Comparison of ENCODE assay signal across 8 cellular contexts in genomic region chr15:28975766-28976179, GRCh38.
DNase-seq lines count a peak whose midpoint lies in the region; ATAC-seq, FAIRE-seq and TF ChIP-seq lines count a peak whose summit lies in the region.

No MANE protein-coding gene starts in this region.

- H3K27me3 ChIP-seq in Peyer's patch, result no peaks in the 10 kb centered on the region

- peak; percentile 61 to 70 for ATAC-seq in activated T-cell treated with anti-CD3 and anti-CD28 coated beads, Interleukin-2, amount 50 U/mL, for 72 hours (replicated peaks in 1 of 2)
- ATAC-seq in GM18909 (IDR thresholded peaks at IDR 0.05; ENCODE audit: poor library complexity, unreplicated experiment), result no peak

- no peak overlapping the region for H3K27ac Mint-ChIP-seq in activated T-cell treated with anti-CD3 and anti-CD28 coated beads, Interleukin-2, amount 50 U/mL, for 72 hours

- TF ChIP-seq CTCF in D721Med (IDR thresholded peaks at IDR 0.05; ENCODE audit: insufficient read depth, missing control alignments), result peak; percentile 76
- peak; percentile 35 to 48 (median 42) for TF ChIP-seq CTCF in Peyer's patch (IDR thresholded peaks at IDR 0.05)

- no peaks in the 10 kb centered on the region for H3K9me3 Mint-ChIP-seq in activated T-cell treated with anti-CD3 and anti-CD28 coated beads, Interleukin-2, amount 50 U/mL, for 72 hours

- H3K9me3 ChIP-seq in Peyer's patch, result no peaks in the 10 kb centered on the region

- DNase-seq in D721Med (ENCODE audit: insufficient read length, low spot score), result peak; percentile 42
- peak; percentile 28 for DNase-seq in HS-5 (ENCODE audit: low read depth)
- DNase-seq in Peyer's patch, result peak in 2 of 3 donors; percentile 36 to 62
- peak; percentile 68 to 77 for DNase-seq in activated T-cell treated with anti-CD3 and anti-CD28 coated beads, Interleukin-2, amount 50 U/mL, for 72 hours
- DNase-seq in frontal cortex (ENCODE audit: low spot score in 2 of 2), result no peak
- DNase-seq in stimulated activated CD4-positive, alpha-beta T cell treated with anti-CD3 and anti-CD28 coated beads, Interleukin-1b, Interleukin-23, amount 100 ng/mL, for 1 hour (ENCODE audit: low read depth in 2 of 2), result peak; percentile 37 to 50
- DNase-seq in NCI-H774 (lab: John Stamatoyannopoulos, UW), result no peak

- no peak for TF ChIP-seq POLR2A in Peyer's patch (IDR thresholded peaks at IDR 0.05)

- no peaks in the 10 kb centered on the region for H3K27me3 Mint-ChIP-seq in activated T-cell treated with anti-CD3 and anti-CD28 coated beads, Interleukin-2, amount 50 U/mL, for 72 hours (ENCODE audit: low read depth)

- no peak overlapping the region for H3K27ac ChIP-seq in Peyer's patch

- H3K36me3 Mint-ChIP-seq in activated T-cell treated with anti-CD3 and anti-CD28 coated beads, Interleukin-2, amount 50 U/mL, for 72 hours (ENCODE audit: insufficient read depth in 2 of 2), result no peaks in the 10 kb centered on the region

- FAIRE-seq in D721Med (lab: Jason Lieb, UNC), result peak; percentile 76
- FAIRE-seq in frontal cortex (lab: Jason Lieb, UNC), result peak; percentile 21

- H3K4me3 ChIP-seq in Peyer's patch, result no peak overlapping the region

- H3K4me3 Mint-ChIP-seq in activated T-cell treated with anti-CD3 and anti-CD28 coated beads, Interleukin-2, amount 50 U/mL, for 72 hours, result no peak overlapping the region

- peaks cover 10% of the 10 kb centered on the region for H3K4me1 Mint-ChIP-seq in activated T-cell treated with anti-CD3 and anti-CD28 coated beads, Interleukin-2, amount 50 U/mL, for 72 hours (ENCODE audit: low read depth)

- H3K4me1 ChIP-seq in Peyer's patch, result no peaks in the 10 kb centered on the region

- H3K36me3 ChIP-seq in Peyer's patch, result no peaks in the 10 kb centered on the region

Comparison
In these comparisons a context has a peak if more than half of its experiments do, and no peak if none do; other contexts are left out.
1. DNase-seq: peak in D721Med (single experiment), HS-5 (single experiment), Peyer's patch (2 of 3), activated T-cell treated with anti-CD3 and anti-CD28 coated beads, Interleukin-2, amount 50 U/mL, for 72 hours (2 of 2) and stimulated activated CD4-positive, alpha-beta T cell treated with anti-CD3 and anti-CD28 coated beads, Interleukin-1b, Interleukin-23, amount 100 ng/mL, for 1 hour (2 of 2); none in frontal cortex (0 of 2) and NCI-H774 (single experiment).